Comparison of ENCODE assay signal across 8 cellular contexts in genomic region chr5:149828161-149829011, GRCh38.
DNase-seq lines count a peak whose midpoint lies in the region; ATAC-seq and TF ChIP-seq lines count a peak whose summit lies in the region.

No MANE protein-coding gene starts in this region.

- peaks cover 0 to 5% of the 10 kb centered on the region in 2 experiments for H3K4me1 ChIP-seq in neutrophil (ENCODE audit: control insufficient read depth in 1 of 2, insufficient read depth in 1 of 2, low read depth in 1 of 2, low read length in 1 of 2)

- POLR2A ChIA-PET in RWPE1 (lab: Yijun Ruan, JAX; ENCODE audit: low non-redundant PET): no interaction called here

- DNase-seq in DMS 273 treated with DMSO at 0.1 percent for 48 hours (lab: John Stamatoyannopoulos, UW) (peak; percentile 32), LHCN-M2 (ENCODE audit: low read depth) (peak; percentile 85), RWPE1 (ENCODE audit: low spot score) (peak; percentile 93), activated T-helper 1 cell treated with Interleukin-2 at 50 U/mL for 16 hours (ENCODE audit: low read depth) (peak; percentile 54), fibroblast of villous mesenchyme (ENCODE audit: low read depth) (peak; percentile 97), stromal cell of bone marrow (ENCODE audit: low read depth) (peak; percentile 74)

- peak; percentile 57 for ATAC-seq in GM21528 (IDR thresholded peaks at IDR 0.05; ENCODE audit: low FRiP score, unreplicated experiment)

- H3K36me3 ChIP-seq in neutrophil: no peaks in the 10 kb centered on the region

- CTCF ChIA-PET in RWPE1 (lab: Yijun Ruan, JAX): interaction anchor here (0.6 to 12.9 kb wide), 41 partner anchors 8 to 1982 kb away, joined by 3 to 130 read pairs (median 4); partner anchors contain the start of genes PPARGC1B and SLC26A2

- peak overlapping the region; percentile 61 for H3K27ac ChIP-seq in RWPE1
- H3K27ac ChIP-seq in neutrophil: no peak overlapping the region

- no peaks in the 10 kb centered on the region for H3K27me3 ChIP-seq in neutrophil

- H3K9me3 ChIP-seq in neutrophil: no peaks in the 10 kb centered on the region

- TF ChIP-seq CTCF in RWPE1 (conservative IDR thresholded peaks at IDR 0.05; ENCODE audit: low read depth): peak; percentile 91
- TF ChIP-seq CTCF in fibroblast of villous mesenchyme (IDR thresholded peaks at IDR 0.05; ENCODE audit: insufficient read depth, low read depth, low read length): peak; percentile 88
- TF ChIP-seq CTCF in neutrophil (IDR thresholded peaks at IDR 0.05): peak; percentile 70

- no peak overlapping the region for H3K4me3 ChIP-seq in fibroblast of villous mesenchyme (ENCODE audit: low read depth, low read length)
- H3K4me3 ChIP-seq in neutrophil (ENCODE audit: low read depth in 1 of 2, low read length in 1 of 2): no peak overlapping the region

Comparison
In these comparisons a context has a peak if more than half of its experiments do, and no peak if none do; other contexts are left out.
1. DNase-seq: peak in every context shown above with its lines; median percentile 97 in fibroblast of villous mesenchyme; 93 in RWPE1; 85 in LHCN-M2; 74 in stromal cell of bone marrow; 54 in activated T-helper 1 cell treated with Interleukin-2 at 50 U/mL for 16 hours; 32 in DMS 273 treated with DMSO at 0.1 percent for 48 hours.